Comparison of ENCODE assay signal across 9 cellular contexts in genomic region chr12:55829967-55830600, GRCh38. TPM values are rescaled to one million over a fixed set of nuclear protein-coding genes. Genes with fewer than 3 reads are reported as not detected.
DNase-seq lines count a peak whose midpoint lies in the region; ATAC-seq and TF ChIP-seq lines count a peak whose summit lies in the region.
"Had no signal": no experiment of that assay in that cellular context is flagged by ENCODE, and none has a peak within 500 bp of the region (broad histone marks: within the 10 kb centered on the region; RNA-seq: fewer than 3 reads in every experiment).

No MANE protein-coding gene starts in this region.

- WGBS in liver, result 1% methylated on average over 37 of the region's 37 CpGs

- peak; percentile 16 for ATAC-seq in CD8-positive, alpha-beta T cell
- ATAC-seq in GM19324 (IDR thresholded peaks at IDR 0.05; ENCODE audit: low FRiP score, unreplicated experiment), result peak; percentile 13
- peak; percentile 10 for ATAC-seq in HG03442 (IDR thresholded peaks at IDR 0.05; ENCODE audit: unreplicated experiment)

- DNase-seq in CD8-positive, alpha-beta T cell, result peak in 5 of 7 experiments; percentile 15 to 60 (median 40)
- DNase-seq in UCSD-AML1 (lab: John Stamatoyannopoulos, UW; ENCODE audit: unreplicated experiment) (peak; percentile 48), dermis blood vessel endothelial cell (peak; percentile 35), 8988T (no peak)
- DNase-seq in stimulated activated naive CD4-positive, alpha-beta T cell treated with Interleukin-2 at 50 U/mL for 16 hours (lab: John Stamatoyannopoulos, UW), result peak; percentile 41

- H3K36me3 ChIP-seq in CD8-positive, alpha-beta T cell (ENCODE audit: insufficient read depth, low read length), result no peaks in the 10 kb centered on the region
- H3K36me3 ChIP-seq in liver (ENCODE audit: control insufficient read depth in 4 of 4, insufficient read depth in 3 of 4, low read depth in 1 of 4, low read length in 3 of 4), result no peaks in the 10 kb centered on the region

- H3K9me3 Mint-ChIP-seq in CD8-positive, alpha-beta T cell, result no peaks in the 10 kb centered on the region

- no peaks in the 10 kb centered on the region for H3K27me3 Mint-ChIP-seq in CD8-positive, alpha-beta T cell (ENCODE audit: low read depth)

- peaks cover 56% of the 10 kb centered on the region for H3K4me1 Mint-ChIP-seq in CD8-positive, alpha-beta T cell (ENCODE audit: low read depth)

- intact Hi-C loops in CD8-positive, alpha-beta T cell (cut with DNase I, micrococcal nuclease), result loop anchor here (1.0 to 10.0 kb wide), 9 partner anchors 12 to 805 kb away; partner anchors contain the start of genes RPS26 (in 2 of the 2), BAZ2A (in 1 of the 2), BLOC1S1 (in 1 of the 2) and ORMDL2 (in 1 of the 2)

- H3K27ac Mint-ChIP-seq in CD8-positive, alpha-beta T cell, result peak overlapping the region; percentile 95

- H3K4me3 ChIP-seq in CD8-positive, alpha-beta T cell (ENCODE audit: low read depth, low read length), result peak overlapping the region; percentile 65
- peak overlapping the region; percentile 84 to 95 (median 85) for H3K4me3 ChIP-seq in liver (ENCODE audit: low read depth in 1 of 3, low read length in 3 of 3)

- peak overlapping the region; percentile 79 for H3K27ac ChIP-seq in CD8-positive, alpha-beta T cell (ENCODE audit: low read depth, low read length)
- H3K27ac ChIP-seq in liver (ENCODE audit: low read depth in 1 of 2, low read length in 2 of 2), result peak overlapping the region; percentile 93 to 94

- peak overlapping the region; percentile 99 for H3K4me3 Mint-ChIP-seq in CD8-positive, alpha-beta T cell

- peak overlapping the region; percentile 61 to 75 for H3K9ac ChIP-seq in liver (ENCODE audit: low read depth in 1 of 2, low read length in 2 of 2)

- POLR2A ChIA-PET in CD8-positive, alpha-beta T cell (lab: Charles Lee), result interaction anchor here (0.5 to 5.8 kb wide), 18 partner anchors 11 to 530 kb away, joined by 3 to 115 read pairs (median 4); partner anchors contain the start of genes BLOC1S1, DGKA, GDF11 and ORMDL2

- H3K36me3 Mint-ChIP-seq in CD8-positive, alpha-beta T cell, result peaks cover 25% of the 10 kb centered on the region

- no peaks in the 10 kb centered on the region for H3K9me3 ChIP-seq in CD8-positive, alpha-beta T cell (ENCODE audit: low read length)
- no peaks in the 10 kb centered on the region for H3K9me3 ChIP-seq in liver (ENCODE audit: control insufficient read depth in 4 of 4, low read length in 3 of 4)

- CTCF ChIA-PET in CD8-positive, alpha-beta T cell (lab: Charles Lee), result interaction anchor here (0.6 to 5.1 kb wide), 11 partner anchors 11 to 486 kb away, joined by 3 to 42 read pairs (median 3); partner anchors contain the start of genes CNPY2, ORMDL2 and SARNP

- no peaks in the 10 kb centered on the region for H3K27me3 ChIP-seq in CD8-positive, alpha-beta T cell (ENCODE audit: insufficient read depth, low read length)
- H3K27me3 ChIP-seq in liver (ENCODE audit: control insufficient read depth in 4 of 4, insufficient read depth in 4 of 4, low read length in 3 of 4), result no peaks in the 10 kb centered on the region

- TF ChIP-seq RAD21 in liver (IDR thresholded peaks at IDR 0.05), result no peak

- peaks cover 45% of the 10 kb centered on the region for H3K4me1 ChIP-seq in CD8-positive, alpha-beta T cell (ENCODE audit: insufficient read depth, low read length)
- peaks cover 8 to 40% (median 23%) of the 10 kb centered on the region in 4 donors for H3K4me1 ChIP-seq in liver (ENCODE audit: control insufficient read depth in 4 of 4, insufficient read depth in 4 of 4, low read length in 3 of 4)

- no peak for TF ChIP-seq CTCF in CD8-positive, alpha-beta T cell (IDR thresholded peaks at IDR 0.05)
- no peak for TF ChIP-seq CTCF in liver (IDR thresholded peaks at IDR 0.05; ENCODE audit: low read depth, low read length, missing input control)

TF ChIP-seq in liver, 16 proteins besides CTCF, POLR2A, EP300 and RAD21:
- TF ChIP-seq YY1 (IDR thresholded peaks at IDR 0.05), result no peak
- TF ChIP-seq HNF4A (conservative IDR thresholded peaks at IDR 0.05), result peak; percentile 9 to 14
TF ChIP-seq in liver: peak in this region for 1.

RNA-seq across cellular contexts. Expression of gene DNAJC14, which starts 0.7 kb away (rescaled TPM):
- total RNA-seq in CD8-positive, alpha-beta T cell, result 10 to 100 TPM; 22.3 to 24.0 TPM
- total RNA-seq in dermis blood vessel endothelial cell (63.2 and 65.9 TPM in 2 replicates), liver (10 to 100 TPM; 15.4 to 22.0 TPM)
- polyA plus RNA-seq in liver, result 10 to 100 TPM in 1 of 2 donors, 1 to 10 TPM in 1; 4.8 to 11.9 TPM

RNA-seq across cellular contexts. Expression of gene ORMDL2, which starts 12.2 kb away (rescaled TPM):
- 10 to 100 TPM; 13.2 to 15.1 TPM for total RNA-seq in CD8-positive, alpha-beta T cell
- 35.3 and 38.6 TPM in 2 replicates for total RNA-seq in dermis blood vessel endothelial cell
- total RNA-seq in liver, result 10 to 100 TPM; 12.8 to 13.1 TPM
- polyA plus RNA-seq in liver, result 10 to 100 TPM; 35.7 to 54.2 TPM

RNA-seq across cellular contexts. Expression of gene SARNP, which starts 12.6 kb away (rescaled TPM):
- 10 to 100 TPM; 48.0 to 50.3 TPM for total RNA-seq in CD8-positive, alpha-beta T cell
- 93.8 and 113 TPM in 2 replicates for total RNA-seq in dermis blood vessel endothelial cell
- total RNA-seq in liver, result 10 to 100 TPM; 19.1 to 29.5 TPM
- 10 to 100 TPM; 21.7 to 34.2 TPM for polyA plus RNA-seq in liver

RNA-seq across cellular contexts. Expression of gene MMP19, which starts 12.7 kb away (rescaled TPM):
- total RNA-seq in CD8-positive, alpha-beta T cell, result not detected
- total RNA-seq in dermis blood vessel endothelial cell (0.68 and 1.1 TPM in 2 replicates), liver (1 to 10 TPM; 1.1 TPM)
- 1 to 10 TPM; 1.6 to 2.4 TPM for polyA plus RNA-seq in liver
- total RNA-seq: SK-MEL-5 had no signal
